10 cellular contexts compared by ENCODE assay signal in genomic region chr7:151115121-151115835, GRCh38. TPM values are rescaled to one million over a fixed set of nuclear protein-coding genes. Genes with fewer than 3 reads are reported as not detected.
A peak's percentile ranks its signal among the peaks of the same experiment; 100 is the strongest.
DNase-seq lines count a peak whose midpoint lies in the region; ATAC-seq, FAIRE-seq and TF ChIP-seq lines count a peak whose summit lies in the region.
"Had no signal": no experiment of that assay in that cellular context is flagged by ENCODE, and none has a peak within 500 bp of the region (broad histone marks: within the 10 kb centered on the region; RNA-seq: fewer than 3 reads in every experiment).

No MANE protein-coding gene starts in this region.

- peaks cover 0 to 30% of the 10 kb centered on the region in 2 donors for H3K4me1 ChIP-seq in right atrium auricular region

- intact Hi-C loops in Right ventricle myocardium superior (cut with DNase I): loop anchor here (10.0 kb wide), 1 partner anchor 80 kb away; no protein-coding TSS in a partner anchor

- peak overlapping the region; percentile 29 for H3K4me3 Mint-ChIP-seq in memory B cell

- H3K27me3 ChIP-seq in right atrium auricular region (no peaks in the 10 kb centered on the region), bronchial epithelial cell (ENCODE audit: control insufficient read depth, insufficient read depth, low read length) (no peaks in the 10 kb centered on the region)

- DNase-seq in Right ventricle myocardium superior (no peak), right atrium auricular region (ENCODE audit: low spot score) (no peak), bronchial epithelial cell (ENCODE audit: low read depth) (no peak), memory B cell (ENCODE audit: low spot score in 2 of 2) (no peak), NCI-H510A treated with DMSO at 0.1 percent for 48 hours (lab: John Stamatoyannopoulos, UW) (no peak), ACHN (no peak)

- FAIRE-seq in bronchial epithelial cell (lab: Jason Lieb, UNC): no peak

- no peaks in the 10 kb centered on the region for H3K9me3 Mint-ChIP-seq in memory B cell

- peak overlapping the region in 1 of 2 donors; percentile 27 for H3K4me3 ChIP-seq in right atrium auricular region
- peak overlapping the region; percentile 57 for H3K4me3 ChIP-seq in bronchial epithelial cell (ENCODE audit: low read depth, low read length)
- H3K4me3 ChIP-seq: SK-N-MC had no signal

- in situ Hi-C loops in ACHN (cut with HindIII; ENCODE audit: low pct_ligation_motif_present, low pct_unique_long_range_greater_than_20kb, low sequenced_read_pairs): no loop called here

- no peak overlapping the region for H3K27ac Mint-ChIP-seq in memory B cell

- H3K36me3 Mint-ChIP-seq in memory B cell: peaks cover 8% of the 10 kb centered on the region

- H3K36me3 ChIP-seq in right atrium auricular region: peaks cover 26% of the 10 kb centered on the region
- H3K36me3 ChIP-seq in bronchial epithelial cell (ENCODE audit: control insufficient read depth, insufficient read depth, low read length): peaks cover 29% of the 10 kb centered on the region

- peaks cover 6% of the 10 kb centered on the region for H3K4me1 Mint-ChIP-seq in memory B cell

- no peaks in the 10 kb centered on the region for H3K9me3 ChIP-seq in right atrium auricular region

- H3K27me3 Mint-ChIP-seq in memory B cell: no peaks in the 10 kb centered on the region

- H3K27ac ChIP-seq in right atrium auricular region: no peak overlapping the region
- H3K27ac ChIP-seq: parathyroid adenoma, SK-N-MC had no signal

- ATAC-seq in Right ventricle myocardium superior (ENCODE audit: poor library complexity): peak; percentile 55
- peak; percentile 49 for ATAC-seq in memory B cell (ENCODE audit: low read depth)
- no peak for ATAC-seq in GM21786 (IDR thresholded peaks at IDR 0.05; ENCODE audit: unreplicated experiment)
- no peak for ATAC-seq in HG03135 (IDR thresholded peaks at IDR 0.05; ENCODE audit: unreplicated experiment)

- TF ChIP-seq CTCF in right atrium auricular region (IDR thresholded peaks at IDR 0.05): no peak
- TF ChIP-seq CTCF in bronchial epithelial cell (IDR thresholded peaks at IDR 0.05; ENCODE audit: insufficient read depth, low read length, severe bottlenecking): no peak

RNA-seq across cellular contexts. Expression of gene AGAP3, which starts 29.0 kb away (rescaled TPM):
- total RNA-seq in Right ventricle myocardium superior (62.7 TPM), right atrium auricular region (10 to 100 TPM; 29.8 to 42.1 TPM), bronchial epithelial cell (52.7 and 61.1 TPM in 2 replicates)

RNA-seq across cellular contexts. Expression of gene TMUB1, which starts 32.0 kb away (rescaled TPM):
- 33.9 TPM for total RNA-seq in Right ventricle myocardium superior
- total RNA-seq in right atrium auricular region: 10 to 100 TPM; 28.0 to 53.6 TPM
- total RNA-seq in bronchial epithelial cell: 9.0 and 11.6 TPM in 2 replicates

RNA-seq across cellular contexts. Expression of gene FASTK, which starts 34.7 kb away (rescaled TPM):
- total RNA-seq in Right ventricle myocardium superior: 81.1 TPM
- total RNA-seq in right atrium auricular region: 10 to 100 TPM; 85.9 to 96.4 TPM
- 51.6 and 65.8 TPM in 2 replicates for total RNA-seq in bronchial epithelial cell

RNA-seq across cellular contexts. Expression of gene GBX1, which starts 52.2 kb away (rescaled TPM):
- total RNA-seq in Right ventricle myocardium superior: 2.7 TPM
- total RNA-seq in right atrium auricular region: not detected
- not detected in 2 replicates for total RNA-seq in bronchial epithelial cell

RNA-seq across cellular contexts. Expression of gene SLC4A2, which starts 55.9 kb away (rescaled TPM):
- total RNA-seq in Right ventricle myocardium superior (49.7 TPM), right atrium auricular region (100 to 1,000 TPM in 1 of 2 donors, 10 to 100 TPM in 1; 55.3 to 114 TPM), bronchial epithelial cell (33.2 and 38.9 TPM in 2 replicates)

Comparison
In these comparisons a context has a peak if more than half of its experiments do, and no peak if none do; other contexts are left out.
1. ATAC-seq: peak in Right ventricle myocardium superior (single experiment) and memory B cell (single experiment); none in GM21786 (single experiment) and HG03135 (single experiment).